In the genomic region with DNA sequence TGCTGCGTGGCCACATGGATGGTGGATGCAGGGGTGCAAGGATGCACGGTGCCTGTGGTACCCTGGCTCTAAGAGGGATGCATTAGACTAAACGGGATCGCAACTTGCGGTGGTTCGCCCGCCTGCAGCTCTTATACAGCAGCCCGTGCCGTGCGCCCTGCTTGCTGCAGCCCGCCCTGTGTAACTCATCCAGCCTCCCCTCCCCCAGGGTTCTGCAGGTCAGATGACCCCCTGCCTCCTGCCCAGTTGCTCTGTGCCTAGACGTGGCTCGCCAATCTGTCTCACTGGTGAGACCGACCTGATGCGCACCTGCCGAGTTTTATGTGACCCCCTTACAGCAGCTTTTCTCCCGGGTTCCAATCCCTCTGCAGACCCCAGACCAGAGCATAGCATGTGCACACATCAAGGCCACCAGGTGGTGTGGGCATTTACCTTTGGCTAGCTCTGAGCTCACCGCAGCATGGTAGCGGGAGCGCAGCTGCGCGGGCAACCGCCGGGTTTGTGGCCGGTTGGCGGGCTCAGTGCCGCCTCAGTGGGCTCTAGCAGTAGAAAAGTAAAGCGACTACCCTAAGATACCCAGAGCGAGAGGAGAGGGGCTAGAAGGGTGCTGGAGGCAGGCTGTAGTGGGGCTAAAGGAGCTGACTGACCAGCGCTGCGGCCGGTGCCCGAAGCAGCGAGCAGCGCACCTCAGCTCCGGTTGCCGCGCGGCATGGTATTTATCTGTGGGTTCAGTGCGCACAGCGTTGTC, we compare ENCODE assay signal across 1 cellular context.
TF ChIP-seq lines count a peak whose summit lies in the region.

No MANE protein-coding gene starts in this region.

TF ChIP-seq in K562, 482 proteins besides CTCF, POLR2A, EP300 and RAD21:
- no peak for TF ChIP-seq PTBP1 (IDR thresholded peaks at IDR 0.05; ENCODE audit: low read depth, low read length)
- no peak for TF ChIP-seq TEAD4 (IDR thresholded peaks at IDR 0.05; ENCODE audit: low read length)
- TF ChIP-seq TEAD4 (CRISPR knock-in tag; IDR thresholded peaks at IDR 0.05; ENCODE audit: borderline replicate concordance): no peak
- TF ChIP-seq PML (IDR thresholded peaks at IDR 0.05; ENCODE audit: low read length): no peak
- no peak for TF ChIP-seq ARID1B (IDR thresholded peaks at IDR 0.05)
- no peak for TF ChIP-seq SRF (CRISPR knock-in tag; IDR thresholded peaks at IDR 0.05)
- no peak for TF ChIP-seq ZNF695 (CRISPR knock-in tag; IDR thresholded peaks at IDR 0.05)
TF ChIP-seq in K562: peak in this region for 0.
